In the genomic region with DNA sequence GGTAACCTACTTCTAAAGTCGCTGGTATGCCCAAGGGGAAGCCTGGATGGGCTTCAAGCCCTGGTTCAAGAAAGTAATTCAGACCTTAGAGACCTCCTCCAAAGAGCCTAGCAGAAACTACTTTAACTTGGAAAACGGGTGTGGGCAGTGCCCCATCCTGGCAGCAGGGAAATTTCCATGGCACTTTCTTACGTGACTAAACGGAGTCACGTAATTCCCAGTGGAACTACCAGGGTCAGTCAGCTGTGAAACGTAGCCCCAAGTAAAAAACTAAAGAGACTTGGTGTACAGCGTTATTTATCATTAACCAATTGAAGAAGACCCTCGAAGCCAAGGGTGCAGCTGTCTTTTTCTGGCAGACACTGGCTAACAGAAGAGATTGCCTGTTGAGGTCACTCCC, we compare ENCODE assay signal across 19 cellular contexts.
DNase-seq lines count a peak whose midpoint lies in the region; ATAC-seq and TF ChIP-seq lines count a peak whose summit lies in the region.
"Had no signal": no experiment of that assay in that cellular context is flagged by ENCODE, and none has a peak within 500 bp of the region (broad histone marks: within the 10 kb centered on the region; RNA-seq: fewer than 3 reads in every experiment).

No MANE protein-coding gene starts in this region.

- H3K27ac Mint-ChIP-seq in CD8-positive, alpha-beta memory T cell: peak overlapping the region in 1 of 8 donors; percentile 52
- H3K27ac Mint-ChIP-seq in nephron: peak overlapping the region; percentile 12 to 67 (median 38)
- H3K27ac Mint-ChIP-seq: H9, mesothelial cell of epicardium, T-cell had no signal

- no peak overlapping the region for H3K4me3 ChIP-seq in CD8-positive, alpha-beta memory T cell (ENCODE audit: low read length)
- no peak overlapping the region for H3K4me3 ChIP-seq in adrenal gland

- no peaks in the 10 kb centered on the region for H3K4me1 ChIP-seq in CD8-positive, alpha-beta memory T cell (ENCODE audit: insufficient read depth, low read length)
- peaks cover 0 to 21% of the 10 kb centered on the region in 2 donors for H3K4me1 ChIP-seq in adrenal gland (replicated peaks in 1 of 2)

- no peaks in the 10 kb centered on the region for H3K27me3 ChIP-seq in CD8-positive, alpha-beta memory T cell (ENCODE audit: insufficient read depth, low read length, poor library complexity, severe bottlenecking)
- H3K27me3 ChIP-seq in adrenal gland: no peaks in the 10 kb centered on the region

- peak overlapping the region in 4 of 7 donors; percentile 6 to 36 (median 24) for H3K4me3 Mint-ChIP-seq in CD8-positive, alpha-beta memory T cell
- H3K4me3 Mint-ChIP-seq in nephron: no peak overlapping the region
- H3K4me3 Mint-ChIP-seq: H9, mesothelial cell of epicardium, T-cell had no signal

- intact Hi-C loops in adrenal gland (cut with DNase I): no loop called here

- H3K36me3 Mint-ChIP-seq in CD8-positive, alpha-beta memory T cell: no peaks in the 10 kb centered on the region
- H3K36me3 Mint-ChIP-seq in nephron (ENCODE audit: low read depth): no peaks in the 10 kb centered on the region
- H3K36me3 Mint-ChIP-seq: mesothelial cell of epicardium, T-cell had no signal

- no peaks in the 10 kb centered on the region for H3K9me3 Mint-ChIP-seq in CD8-positive, alpha-beta memory T cell
- no peaks in the 10 kb centered on the region for H3K9me3 Mint-ChIP-seq in nephron
- H3K9me3 Mint-ChIP-seq: H9, mesothelial cell of epicardium, T-cell had no signal

- no peak overlapping the region for H3K27ac ChIP-seq in CD8-positive, alpha-beta memory T cell (ENCODE audit: low read depth, low read length)
- H3K27ac ChIP-seq in adrenal gland: peak overlapping the region in 2 of 5 donors; percentile 15 to 23
- H3K27ac ChIP-seq: KMS-11 had no signal

- TF ChIP-seq POLR2A in adrenal gland (IDR thresholded peaks at IDR 0.05): no peak

- POLR2A ChIA-PET in CD8-positive, alpha-beta memory T cell (lab: Charles Lee): no interaction called here

- H3K4me1 Mint-ChIP-seq in CD8-positive, alpha-beta memory T cell: peaks cover 4 to 19% (median 7%) of the 10 kb centered on the region in 3 donors
- peaks cover 16% of the 10 kb centered on the region for H3K4me1 Mint-ChIP-seq in nephron

- H3K9me3 ChIP-seq in CD8-positive, alpha-beta memory T cell (ENCODE audit: low read length): no peaks in the 10 kb centered on the region
- H3K9me3 ChIP-seq in adrenal gland (replicated peaks in 1 of 3): no peaks in the 10 kb centered on the region

- no peak for DNase-seq in CD8-positive, alpha-beta memory T cell
- DNase-seq in RPMI8226: peak; percentile 3
- DNase-seq in adrenal gland: no peak
- DNase-seq in HCEC 1CT: no peak
- DNase-seq: activated gamma-delta T cell; effector CD4-positive, alpha-beta T cell; H9; left cardiac atrium; NCI-H2081 treated with DMSO at 0.1 percent for 48 hours; NCI-H510A treated with DMSO at 0.1 percent for 48 hours; SHP77 treated with DMSO at 0.1 percent for 48 hours; stimulated activated CD8-positive, alpha-beta memory T cell treated with anti-CD3 and anti-CD28 coated beads, Interleukin-4, amount 100 ng/mL, for 48 hours had no signal

- no peaks in the 10 kb centered on the region for H3K36me3 ChIP-seq in CD8-positive, alpha-beta memory T cell (ENCODE audit: insufficient read depth, low read length)
- no peaks in the 10 kb centered on the region for H3K36me3 ChIP-seq in adrenal gland (replicated peaks in 1 of 2)

- no peak for TF ChIP-seq CTCF in nephron (IDR thresholded peaks at IDR 0.05; ENCODE audit: unreplicated experiment in 3 of 3)
- no peak for TF ChIP-seq CTCF in adrenal gland (IDR thresholded peaks at IDR 0.05)

- CTCF ChIA-PET in CD8-positive, alpha-beta memory T cell (lab: Charles Lee): no interaction called here

- H3K27me3 Mint-ChIP-seq in CD8-positive, alpha-beta memory T cell: peaks cover 5 to 13% of the 10 kb centered on the region in 2 donors
- no peaks in the 10 kb centered on the region for H3K27me3 Mint-ChIP-seq in nephron (ENCODE audit: low read depth)

- WGBS in adrenal gland, 4 donors: 78 to 84% (median 81%) methylated on average over 8 of the region's 8 CpGs

- ATAC-seq in HG02623 (IDR thresholded peaks at IDR 0.05; ENCODE audit: unreplicated experiment) (peak; percentile 3), GM21367 (IDR thresholded peaks at IDR 0.05; ENCODE audit: unreplicated experiment) (no peak), GM18519 (IDR thresholded peaks at IDR 0.05; ENCODE audit: low FRiP score, unreplicated experiment) (no peak)
- ATAC-seq: T-cell had no signal

Comparison
In these comparisons a context has a peak if more than half of its experiments do, and no peak if none do; other contexts are left out.
1. H3K4me3 Mint-ChIP-seq: peak in CD8-positive, alpha-beta memory T cell (4 of 7); none in nephron (0 of 3).